In genomic region chr13:62626771-62627170, GRCh38 we compare ENCODE assay signal across 11 cellular contexts.
DNase-seq lines count a peak whose midpoint lies in the region; TF ChIP-seq lines count a peak whose summit lies in the region.
"Had no signal": no experiment of that assay in that cellular context is flagged by ENCODE, and none has a peak within 500 bp of the region (broad histone marks: within the 10 kb centered on the region; RNA-seq: fewer than 3 reads in every experiment).

No MANE protein-coding gene starts in this region.

- no peak overlapping the region for H3K9ac ChIP-seq in NT2/D1 (ENCODE audit: insufficient read length, low read depth)

- no peaks in the 10 kb centered on the region for H3K36me3 ChIP-seq in NT2/D1 (ENCODE audit: insufficient read depth, insufficient read length, low read length)
- no peaks in the 10 kb centered on the region for H3K36me3 ChIP-seq in effector memory CD4-positive, alpha-beta T cell (ENCODE audit: control insufficient read depth, insufficient read depth, low read length)

- H3K4me3 ChIP-seq in AG04450 (ENCODE audit: low read depth, low read length) (no peak overlapping the region), NT2/D1 (ENCODE audit: insufficient read length, low read depth) (no peak overlapping the region), epithelial cell of proximal tubule (ENCODE audit: low read depth, low read length) (no peak overlapping the region)
- no peak overlapping the region for H3K4me3 ChIP-seq in effector memory CD4-positive, alpha-beta T cell (ENCODE audit: insufficient read depth, low read depth, low read length, poor library complexity, severe bottlenecking)

- H3K27me3 ChIP-seq in AG04450 (ENCODE audit: control insufficient read depth, insufficient read depth, low read length) (no peaks in the 10 kb centered on the region), NT2/D1 (ENCODE audit: insufficient read depth, insufficient read length) (no peaks in the 10 kb centered on the region)
- no peaks in the 10 kb centered on the region for H3K27me3 ChIP-seq in effector memory CD4-positive, alpha-beta T cell (replicated peaks; ENCODE audit: control insufficient read depth, insufficient read depth, low read length, poor library complexity, severe bottlenecking)

- H3K4me1 ChIP-seq in NT2/D1 (ENCODE audit: insufficient read depth, insufficient read length) = no peaks in the 10 kb centered on the region
- no peaks in the 10 kb centered on the region for H3K4me1 ChIP-seq in effector memory CD4-positive, alpha-beta T cell (ENCODE audit: control insufficient read depth, insufficient read depth, low read length, poor library complexity, severe bottlenecking)

- DNase-seq in AG04450 (ENCODE audit: low read depth, low spot score) = no peak
- peak; percentile 23 for DNase-seq in GM13977 (ENCODE audit: low spot score)
- DNase-seq in NT2/D1 (ENCODE audit: low read depth, low spot score) = peak; percentile 1
- no peak for DNase-seq in epithelial cell of proximal tubule (ENCODE audit: low read depth)
- DNase-seq in COR-L47 (lab: John Stamatoyannopoulos, UW) = no peak
- DNase-seq in dedifferentiated amniotic fluid mesenchymal stem cell (ENCODE audit: extremely low spot score) = no peak
- no peak for DNase-seq in NK-92 treated with Interleukin-12 subunit alpha and Interleukin-12 subunit beta, amount 100 ng/mL, for 24 hours (lab: John Stamatoyannopoulos, UW)
- no peak for DNase-seq in effector memory CD4-positive, alpha-beta T cell
- DNase-seq: immature natural killer cell; NCI-H1105 treated with DMSO at 0.1 percent for 48 hours; stimulated activated naive B cell treated with anti-CD40 and anti-IgM and Interleukin-4, amounts not matched to agents 10 μg/mL and 1 μg/mL and 100 μg/mL, for 72 hours had no signal

- in situ Hi-C loops in GM13977 (cut with MboI; ENCODE audit: low pct_unique_long_range_greater_than_20kb, low sequenced_read_pairs, unreplicated experiment) = no loop called here

- CTCF ChIA-PET in AG04450 (lab: Charles Lee) = no interaction called here

- POLR2A ChIA-PET in AG04450 (lab: Yijun Ruan, JAX) = no interaction called here

- TF ChIP-seq CTCF in AG04450 (IDR thresholded peaks at IDR 0.05; ENCODE audit: low read depth, low read length) = peak; percentile 26; the same call in 1 of the 2 replicates
- peak; percentile 64 for TF ChIP-seq CTCF in GM13977 (IDR thresholded peaks at IDR 0.05; ENCODE audit: extremely low read depth, insufficient read depth, missing control alignments)
- peak; percentile 33 for TF ChIP-seq CTCF in epithelial cell of proximal tubule (conservative IDR thresholded peaks at IDR 0.05; ENCODE audit: low read depth, low read length)

- no peak overlapping the region for H3K27ac ChIP-seq in AG04450 (ENCODE audit: low read depth, low read length)
- no peak overlapping the region for H3K27ac ChIP-seq in effector memory CD4-positive, alpha-beta T cell (ENCODE audit: insufficient read depth, low read length, poor library complexity, severe bottlenecking)

- H3K9me3 ChIP-seq in AG04450 (ENCODE audit: control insufficient read depth, insufficient read depth, low read length) (no peaks in the 10 kb centered on the region; the same call in 1 of the 2 replicates), NT2/D1 (ENCODE audit: insufficient read depth, low read length) (no peaks in the 10 kb centered on the region)
- H3K9me3 ChIP-seq in effector memory CD4-positive, alpha-beta T cell (ENCODE audit: control insufficient read depth, low read length) = no peaks in the 10 kb centered on the region

Comparison
In these comparisons a context has a peak if more than half of its experiments do, and no peak if none do; other contexts are left out.
1. DNase-seq: peak in GM13977 (single experiment) and NT2/D1 (single experiment); none in AG04450 (single experiment), epithelial cell of proximal tubule (single experiment), COR-L47 (single experiment), dedifferentiated amniotic fluid mesenchymal stem cell (single experiment), NK-92 treated with Interleukin-12 subunit alpha and Interleukin-12 subunit beta, amount 100 ng/mL, for 24 hours (single experiment) and effector memory CD4-positive, alpha-beta T cell (0 of 3).
2. Peak in every context shown above with its lines, with median percentiles within 50 percentile points of each other: CTCF ChIP-seq.